ENCODE assay signal across 8 cellular contexts in genomic region chr14:54396183-54396492, GRCh38. TPM values are rescaled to one million over a fixed set of nuclear protein-coding genes. Genes with fewer than 3 reads are reported as not detected.
DNase-seq lines count a peak whose midpoint lies in the region; ATAC-seq and TF ChIP-seq lines count a peak whose summit lies in the region.

No MANE protein-coding gene starts in this region.

- no peaks in the 10 kb centered on the region for H3K36me3 Mint-ChIP-seq in chondrocyte (ENCODE audit: low read depth)
- H3K36me3 Mint-ChIP-seq in naive B cell, result no peaks in the 10 kb centered on the region

- peaks cover 12% of the 10 kb centered on the region for H3K4me1 ChIP-seq in foreskin keratinocyte

- H3K9me3 Mint-ChIP-seq in chondrocyte (ENCODE audit: low read depth), result no peaks in the 10 kb centered on the region
- H3K9me3 Mint-ChIP-seq in naive B cell, result no peaks in the 10 kb centered on the region

- no peaks in the 10 kb centered on the region for H3K9me3 ChIP-seq in KOPT-K1 (ENCODE audit: insufficient read depth, low read length, poor library complexity, severe bottlenecking)

- H3K36me3 ChIP-seq in KOPT-K1 (ENCODE audit: insufficient read depth, low read length), result peaks cover 19% of the 10 kb centered on the region

- H3K4me3 ChIP-seq in AG09309 (ENCODE audit: control insufficient read depth, low read depth, low read length), result peak overlapping the region; percentile 49

- no peaks in the 10 kb centered on the region for H3K27me3 Mint-ChIP-seq in chondrocyte (ENCODE audit: low read depth)
- peaks cover 1 to 6% (median 4%) of the 10 kb centered on the region in 3 donors for H3K27me3 Mint-ChIP-seq in naive B cell

- peaks cover 5% of the 10 kb centered on the region for H3K27me3 ChIP-seq in foreskin keratinocyte

- H3K4me3 Mint-ChIP-seq in chondrocyte (ENCODE audit: unreplicated experiment) (peak overlapping the region; percentile 75), naive B cell (peak overlapping the region; percentile 79 to 94 (median 88))

- no peak for TF ChIP-seq POLR2A in erythroblast (IDR thresholded peaks at IDR 0.05; ENCODE audit: low read length)

- peak overlapping the region; percentile 85 for H3K27ac ChIP-seq in KOPT-K1 (ENCODE audit: low read depth, low read length, poor library complexity, severe bottlenecking)
- no peak overlapping the region for H3K27ac ChIP-seq in foreskin keratinocyte

- TF ChIP-seq CTCF in AG09309 (IDR thresholded peaks at IDR 0.05; ENCODE audit: control insufficient read depth, insufficient read depth, low read depth, low read length, missing control alignments) (no peak), chondrocyte (IDR thresholded peaks at IDR 0.05) (no peak), foreskin keratinocyte (conservative IDR thresholded peaks at IDR 0.05) (no peak)

- H3K4me1 Mint-ChIP-seq in chondrocyte (ENCODE audit: low read depth), result peaks cover 16% of the 10 kb centered on the region
- H3K4me1 Mint-ChIP-seq in naive B cell, result peaks cover 7 to 20% (median 10%) of the 10 kb centered on the region in 3 donors

- ATAC-seq in naive B cell (ENCODE audit: low read depth in 2 of 2), result no peak
- ATAC-seq in HG03045 (IDR thresholded peaks at IDR 0.05; ENCODE audit: unreplicated experiment), result no peak
- no peak for ATAC-seq in foreskin keratinocyte

- no peak overlapping the region for H3K27ac Mint-ChIP-seq in chondrocyte (ENCODE audit: unreplicated experiment)
- peak overlapping the region in 1 of 6 donors; percentile 56 for H3K27ac Mint-ChIP-seq in naive B cell

- DNase-seq in AG09309 (ENCODE audit: low read depth), result no peak
- DNase-seq in chondrocyte (ENCODE audit: low spot score), result no peak
- no peak for DNase-seq in naive B cell
- no peak for DNase-seq in NCI-H510A (lab: John Stamatoyannopoulos, UW)
- DNase-seq in erythroblast (lab: John Stamatoyannopoulos, UW), result no peak
- DNase-seq in foreskin keratinocyte, result no peak

RNA-seq across cellular contexts. Expression of gene CDKN3, which starts 0.7 kb away (rescaled TPM):
- 5.3 to 10.4 TPM (median 8.9 TPM) in 3 replicates for total RNA-seq in chondrocyte
- 1 to 10 TPM in 5 of 6 donors, not detected in 1; 1.1 to 2.3 (median 1.2) TPM for polyA plus RNA-seq in naive B cell (ENCODE audit: low read depth in 6 of 6)
- total RNA-seq in foreskin keratinocyte, result 61.1 and 79.3 TPM in 2 replicates
- 63.7 and 88.0 TPM in 2 replicates for polyA plus RNA-seq in foreskin keratinocyte

RNA-seq across cellular contexts. Expression of gene CNIH1, which starts 45.0 kb away (rescaled TPM):
- 131 to 141 TPM (median 140 TPM) in 3 replicates for total RNA-seq in chondrocyte
- polyA plus RNA-seq in naive B cell (ENCODE audit: low read depth in 6 of 6), result 100 to 1,000 TPM in 1 of 6 donors, 10 to 100 TPM in 5; 69.3 to 167 (median 78.3) TPM
- total RNA-seq in foreskin keratinocyte, result 117 and 119 TPM in 2 replicates
- polyA plus RNA-seq in foreskin keratinocyte, result 110 and 127 TPM in 2 replicates
